Comparison of ENCODE assay signal across 9 cellular contexts in genomic region chr16:55471448-55472097, GRCh38. TPM values are rescaled to one million over a fixed set of nuclear protein-coding genes. Genes with fewer than 3 reads are reported as not detected.
A peak's percentile ranks its signal among the peaks of the same experiment; 100 is the strongest.
DNase-seq lines count a peak whose midpoint lies in the region; ATAC-seq, FAIRE-seq and TF ChIP-seq lines count a peak whose summit lies in the region.
"Had no signal": no experiment of that assay in that cellular context is flagged by ENCODE, and none has a peak within 500 bp of the region (broad histone marks: within the 10 kb centered on the region; RNA-seq: fewer than 3 reads in every experiment).

No MANE protein-coding gene starts in this region.

- H3K36me3 Mint-ChIP-seq in activated T-cell treated with anti-CD3 and anti-CD28 coated beads, Interleukin-2, amount 50 U/mL, for 24 hours (ENCODE audit: low read depth), result no peaks in the 10 kb centered on the region
- H3K36me3 Mint-ChIP-seq in T-cell (no peaks in the 10 kb centered on the region), GM23338 (ENCODE audit: low read depth) (no peaks in the 10 kb centered on the region; the same call in 2 of the 3 replicates)
- H3K36me3 Mint-ChIP-seq: type B pancreatic cell had no signal

- H3K9me3 Mint-ChIP-seq in activated T-cell treated with anti-CD3 and anti-CD28 coated beads, Interleukin-2, amount 50 U/mL, for 24 hours, result no peaks in the 10 kb centered on the region
- no peaks in the 10 kb centered on the region for H3K9me3 Mint-ChIP-seq in T-cell
- no peaks in the 10 kb centered on the region; the same call in 2 of the 3 replicates for H3K9me3 Mint-ChIP-seq in GM23338

- H2AFZ ChIP-seq in GM23338, result no peak overlapping the region

- no peak for TF ChIP-seq POLR2A in thyroid gland (IDR thresholded peaks at IDR 0.05)

- H3K4me3 ChIP-seq in epithelial cell of esophagus (ENCODE audit: low read length), result no peak overlapping the region
- H3K4me3 ChIP-seq in thyroid gland (replicated peaks in 1 of 3), result no peak overlapping the region
- H3K4me3 ChIP-seq in GM23338, result no peak overlapping the region

- CTCF ChIA-PET in T-cell (lab: Charles Lee), result no interaction called here

- H3K27ac Mint-ChIP-seq in activated T-cell treated with anti-CD3 and anti-CD28 coated beads, Interleukin-2, amount 50 U/mL, for 24 hours, result peak overlapping the region; percentile 64
- no peak overlapping the region for H3K27ac Mint-ChIP-seq in T-cell
- no peak overlapping the region for H3K27ac Mint-ChIP-seq in GM23338
- H3K27ac Mint-ChIP-seq: type B pancreatic cell had no signal

- intact Hi-C loops in thyroid gland (cut with DNase I), result no loop called here

- H3K27me3 Mint-ChIP-seq in activated T-cell treated with anti-CD3 and anti-CD28 coated beads, Interleukin-2, amount 50 U/mL, for 24 hours, result peaks cover 2% of the 10 kb centered on the region
- H3K27me3 Mint-ChIP-seq in T-cell (peaks cover under 1 to 9% of the 10 kb centered on the region in 2 donors), GM23338 (ENCODE audit: insufficient read depth, low read depth, poor library complexity) (peaks cover 15% of the 10 kb centered on the region)

- H3K36me3 ChIP-seq in thyroid gland (no peaks in the 10 kb centered on the region), GM23338 (ENCODE audit: insufficient read depth) (no peaks in the 10 kb centered on the region)

- H3K27ac ChIP-seq in thyroid gland, result peak overlapping the region in 2 of 3 donors; percentile 9 to 65
- H3K27ac ChIP-seq in GM23338 (ENCODE audit: low read depth), result no peak overlapping the region

- FAIRE-seq in HTR-8/SVneo (lab: Jason Lieb, UNC), result no peak

- TF ChIP-seq CTCF in epithelial cell of esophagus (IDR thresholded peaks at IDR 0.05; ENCODE audit: insufficient read depth, low read depth, low read length, missing control alignments) (no peak), thyroid gland (IDR thresholded peaks at IDR 0.05) (no peak), GM23338 (conservative IDR thresholded peaks at IDR 0.05; ENCODE audit: low read depth in 2 of 2) (no peak)

- POLR2A ChIA-PET in T-cell (lab: Charles Lee), result no interaction called here

- no peaks in the 10 kb centered on the region for H3K79me2 ChIP-seq in GM23338 (replicated peaks; ENCODE audit: insufficient read depth)

- no peak overlapping the region for H3K4me2 ChIP-seq in GM23338

- ATAC-seq in T-cell (replicated peaks in 1 of 4), result no peak
- no peak for ATAC-seq in GM23338

- no peak for DNase-seq in activated T-cell treated with anti-CD3 and anti-CD28 coated beads, Interleukin-2, amount 50 U/mL, for 24 hours
- DNase-seq in activated T-cell treated with anti-CD3 and anti-CD28 coated beads for 4 hours (no peak), HTR-8/SVneo (ENCODE audit: insufficient read length, low spot score) (peak; percentile 39), epithelial cell of esophagus (ENCODE audit: low read depth) (peak; percentile 83), thyroid gland (no peak), T-cell (no peak), T1000 (lab: John Stamatoyannopoulos, UW) (no peak), GM23338 (ENCODE audit: low spot score) (no peak)

- no peaks in the 10 kb centered on the region for H3F3A ChIP-seq in GM23338 (replicated peaks; ENCODE audit: low read depth)

- H3K4me1 Mint-ChIP-seq in activated T-cell treated with anti-CD3 and anti-CD28 coated beads, Interleukin-2, amount 50 U/mL, for 24 hours (ENCODE audit: low read depth), result peaks cover 15% of the 10 kb centered on the region
- H3K4me1 Mint-ChIP-seq in T-cell, result no peaks in the 10 kb centered on the region
- peaks cover 15% of the 10 kb centered on the region for H3K4me1 Mint-ChIP-seq in GM23338

- no peak overlapping the region for H3K4me3 Mint-ChIP-seq in activated T-cell treated with anti-CD3 and anti-CD28 coated beads, Interleukin-2, amount 50 U/mL, for 24 hours
- H3K4me3 Mint-ChIP-seq in T-cell (no peak overlapping the region), GM23338 (no peak overlapping the region)
- H3K4me3 Mint-ChIP-seq: type B pancreatic cell had no signal

- no peaks in the 10 kb centered on the region for H3K9me2 ChIP-seq in GM23338 (ENCODE audit: insufficient read depth)

- H3K27me3 ChIP-seq in thyroid gland (no peaks in the 10 kb centered on the region), GM23338 (ENCODE audit: insufficient read depth) (peaks cover 23% of the 10 kb centered on the region)

- no peaks in the 10 kb centered on the region for H4K20me1 ChIP-seq in GM23338 (replicated peaks; ENCODE audit: insufficient read depth)

- H3K9me3 ChIP-seq in thyroid gland, result no peaks in the 10 kb centered on the region

- WGBS in thyroid gland, 2 donors, result 68 to 69% methylated on average over 4 of the region's 4 CpGs

- H3K4me1 ChIP-seq in thyroid gland (peaks cover 22 to 24% of the 10 kb centered on the region in 2 donors), GM23338 (ENCODE audit: insufficient read depth) (peaks cover 8% of the 10 kb centered on the region; the same call in 1 of the 2 replicates)

TF ChIP-seq in GM23338, 12 proteins besides CTCF, POLR2A, EP300 and RAD21 (continues in another document):
- TF ChIP-seq ZNF114 (CRISPR knock-in tag; IDR thresholded peaks at IDR 0.05) (no peak), NANOG (IDR thresholded peaks at IDR 0.05; ENCODE audit: borderline replicate concordance) (no peak), ZNF331 (CRISPR knock-in tag; IDR thresholded peaks at IDR 0.05; ENCODE audit: low read depth) (no peak), JUNB (IDR thresholded peaks at IDR 0.05; ENCODE audit: unreplicated experiment) (no peak), ZNF462 (CRISPR knock-in tag; IDR thresholded peaks at IDR 0.05) (no peak)

RNA-seq across cellular contexts. Expression of gene MMP2, which starts 7.4 kb away (rescaled TPM):
- total RNA-seq in thyroid gland (100 to 1,000 TPM in 3 of 4 donors, 10 to 100 TPM in 1; 94.9 to 286 (median 216) TPM), T-cell (1 to 10 TPM in 3 of 5 donors, under 1 TPM in 1, not detected in 1; 0.44 to 2.4 (median 1.8) TPM)
- total RNA-seq in GM23338 (2014; rRNA removed; shearing (Covaris generic)), result 40.2 and 43.8 TPM in 2 replicates
- 25.2 and 25.6 TPM in 2 replicates for polyA plus RNA-seq in GM23338 (2016; fragmentation: Nextera tagmentation; extraction: Ambion mirVana)

RNA-seq across cellular contexts. Expression of gene LPCAT2, which starts 37.3 kb away (rescaled TPM):
- total RNA-seq in thyroid gland (100 to 1,000 TPM; 115 to 274 (median 214) TPM), T-cell (1 to 10 TPM in 1 of 5 donors, under 1 TPM in 4; 0.25 to 1.1 (median 0.79) TPM)
- 13.4 and 23.8 TPM in 2 replicates for total RNA-seq in GM23338 (2014; rRNA removed; shearing (Covaris generic))
- polyA plus RNA-seq in GM23338 (2016; fragmentation: Nextera tagmentation; extraction: Ambion mirVana), result 7.8 and 8.8 TPM in 2 replicates

Comparison
In these comparisons a context has a peak if more than half of its experiments do, and no peak if none do; other contexts are left out.
1. DNase-seq: peak in HTR-8/SVneo (single experiment) and epithelial cell of esophagus (single experiment); none in activated T-cell treated with anti-CD3 and anti-CD28 coated beads, Interleukin-2, amount 50 U/mL, for 24 hours (single experiment), activated T-cell treated with anti-CD3 and anti-CD28 coated beads for 4 hours (single experiment), thyroid gland (0 of 2), T-cell (0 of 34), T1000 (single experiment) and GM23338 (single experiment).
2. RNA of gene MMP2, which starts 7.4 kb away (total RNA-seq): 94.9 to 286 TPM in thyroid gland and 40.2 to 43.8 TPM in GM23338; 0.44 to 2.4 TPM in T-cell; every median in the first group is over 10 times any median in the second.